Comparison of ENCODE assay signal across 1 cellular context in the genomic region with DNA sequence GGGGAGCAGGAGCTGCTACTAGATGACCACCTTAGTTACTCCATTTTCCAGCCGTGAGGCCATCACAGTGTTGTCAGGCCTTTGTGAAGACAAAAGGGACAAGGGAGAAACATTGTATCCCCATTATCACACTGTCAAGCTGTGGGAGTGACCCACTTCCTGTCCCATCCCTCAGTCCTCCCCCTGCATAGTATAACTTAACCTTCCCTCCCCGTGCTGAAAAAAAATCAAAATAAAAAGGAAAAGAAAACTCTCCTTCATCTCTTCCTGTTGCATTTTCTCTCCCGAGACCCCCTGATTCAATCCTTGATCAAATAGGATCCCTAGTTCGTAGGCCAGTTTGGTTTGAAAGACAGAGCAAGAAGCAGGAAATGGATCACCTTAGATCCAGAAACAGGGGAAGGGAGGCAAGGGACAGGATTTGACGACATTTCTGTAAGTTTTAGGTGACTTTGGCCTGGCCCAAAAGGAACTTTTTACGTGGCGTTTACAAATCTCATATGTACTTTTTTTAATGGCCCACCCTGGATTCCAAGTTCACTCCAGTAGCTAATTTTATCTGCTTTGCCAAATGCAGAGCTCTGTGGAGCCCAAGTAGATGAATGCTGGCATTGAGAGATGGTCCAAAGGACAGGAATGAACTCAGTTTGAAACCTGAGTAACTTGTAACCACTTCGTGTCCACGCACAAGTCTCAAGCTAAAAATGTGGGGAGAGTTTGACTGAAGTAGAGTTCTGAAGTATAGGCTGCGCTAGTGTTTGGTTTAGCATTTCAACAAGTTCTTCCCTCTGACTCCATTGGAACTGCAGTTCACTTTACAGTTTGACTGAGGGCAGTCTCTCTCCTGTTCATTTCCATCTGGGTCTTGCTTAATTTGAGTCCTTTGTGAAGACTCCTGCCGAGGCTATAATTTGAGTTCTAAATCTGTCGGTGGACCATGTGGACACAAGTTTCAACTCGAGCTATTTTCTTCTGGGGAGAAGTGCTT.
TF ChIP-seq lines count a peak whose summit lies in the region.

No MANE protein-coding gene starts in this region.

TF ChIP-seq in K562, 482 proteins besides CTCF, POLR2A, EP300 and RAD21 (continued from another document and continues in another):
- TF ChIP-seq, protein P1, sequence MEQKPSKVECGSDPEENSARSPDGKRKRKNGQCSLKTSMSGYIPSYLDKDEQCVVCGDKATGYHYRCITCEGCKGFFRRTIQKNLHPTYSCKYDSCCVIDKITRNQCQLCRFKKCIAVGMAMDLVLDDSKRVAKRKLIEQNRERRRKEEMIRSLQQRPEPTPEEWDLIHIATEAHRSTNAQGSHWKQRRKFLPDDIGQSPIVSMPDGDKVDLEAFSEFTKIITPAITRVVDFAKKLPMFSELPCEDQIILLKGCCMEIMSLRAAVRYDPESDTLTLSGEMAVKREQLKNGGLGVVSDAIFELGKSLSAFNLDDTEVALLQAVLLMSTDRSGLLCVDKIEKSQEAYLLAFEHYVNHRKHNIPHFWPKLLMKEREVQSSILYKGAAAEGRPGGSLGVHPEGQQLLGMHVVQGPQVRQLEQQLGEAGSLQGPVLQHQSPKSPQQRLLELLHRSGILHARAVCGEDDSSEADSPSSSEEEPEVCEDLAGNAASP (IDR thresholded peaks at IDR 0.05): no peak
- no peak for TF ChIP-seq HNRNPH1 (optimal IDR thresholded peaks at IDR 0.05; ENCODE audit: low read depth, low read length)
- no peak for TF ChIP-seq CBX8 (IDR thresholded peaks at IDR 0.05; ENCODE audit: borderline replicate concordance, extremely low read depth, low read depth, low read length, poor library complexity, severe bottlenecking)
- TF ChIP-seq, protein P2, sequence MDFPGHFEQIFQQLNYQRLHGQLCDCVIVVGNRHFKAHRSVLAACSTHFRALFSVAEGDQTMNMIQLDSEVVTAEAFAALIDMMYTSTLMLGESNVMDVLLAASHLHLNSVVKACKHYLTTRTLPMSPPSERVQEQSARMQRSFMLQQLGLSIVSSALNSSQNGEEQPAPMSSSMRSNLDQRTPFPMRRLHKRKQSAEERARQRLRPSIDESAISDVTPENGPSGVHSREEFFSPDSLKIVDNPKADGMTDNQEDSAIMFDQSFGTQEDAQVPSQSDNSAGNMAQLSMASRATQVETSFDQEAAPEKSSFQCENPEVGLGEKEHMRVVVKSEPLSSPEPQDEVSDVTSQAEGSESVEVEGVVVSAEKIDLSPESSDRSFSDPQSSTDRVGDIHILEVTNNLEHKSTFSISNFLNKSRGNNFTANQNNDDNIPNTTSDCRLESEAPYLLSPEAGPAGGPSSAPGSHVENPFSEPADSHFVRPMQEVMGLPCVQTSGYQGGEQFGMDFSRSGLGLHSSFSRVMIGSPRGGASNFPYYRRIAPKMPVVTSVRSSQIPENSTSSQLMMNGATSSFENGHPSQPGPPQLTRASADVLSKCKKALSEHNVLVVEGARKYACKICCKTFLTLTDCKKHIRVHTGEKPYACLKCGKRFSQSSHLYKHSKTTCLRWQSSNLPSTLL (IDR thresholded peaks at IDR 0.05): 0 out of 2 replicates have a peak, but pooled peaks have one; percentile 38
- peak; percentile 73 for TF ChIP-seq C11orf30 (IDR thresholded peaks at IDR 0.05; ENCODE audit: low read depth)
- no peak for TF ChIP-seq KAT2B (IDR thresholded peaks at IDR 0.05; ENCODE audit: low read depth, low read length)
- TF ChIP-seq, protein P3, sequence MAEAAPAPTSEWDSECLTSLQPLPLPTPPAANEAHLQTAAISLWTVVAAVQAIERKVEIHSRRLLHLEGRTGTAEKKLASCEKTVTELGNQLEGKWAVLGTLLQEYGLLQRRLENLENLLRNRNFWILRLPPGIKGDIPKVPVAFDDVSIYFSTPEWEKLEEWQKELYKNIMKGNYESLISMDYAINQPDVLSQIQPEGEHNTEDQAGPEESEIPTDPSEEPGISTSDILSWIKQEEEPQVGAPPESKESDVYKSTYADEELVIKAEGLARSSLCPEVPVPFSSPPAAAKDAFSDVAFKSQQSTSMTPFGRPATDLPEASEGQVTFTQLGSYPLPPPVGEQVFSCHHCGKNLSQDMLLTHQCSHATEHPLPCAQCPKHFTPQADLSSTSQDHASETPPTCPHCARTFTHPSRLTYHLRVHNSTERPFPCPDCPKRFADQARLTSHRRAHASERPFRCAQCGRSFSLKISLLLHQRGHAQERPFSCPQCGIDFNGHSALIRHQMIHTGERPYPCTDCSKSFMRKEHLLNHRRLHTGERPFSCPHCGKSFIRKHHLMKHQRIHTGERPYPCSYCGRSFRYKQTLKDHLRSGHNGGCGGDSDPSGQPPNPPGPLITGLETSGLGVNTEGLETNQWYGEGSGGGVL (CRISPR knock-in tag; IDR thresholded peaks at IDR 0.05): no peak
- TF ChIP-seq TAF15 (IDR thresholded peaks at IDR 0.05; ENCODE audit: low read depth, low read length): no peak
- no peak for TF ChIP-seq ZNF79 (CRISPR knock-in tag; IDR thresholded peaks at IDR 0.05; ENCODE audit: low read depth)
- TF ChIP-seq FOXK2 (conservative IDR thresholded peaks at IDR 0.05 in 1 of 2, IDR thresholded peaks at IDR 0.05 in 1 of 2; ENCODE audit: low read depth in 2 of 2): 0 out of 4 replicates have a peak, but pooled peaks of 1 of the 2 experiments have one; percentile 19
- TF ChIP-seq RFX5 (IDR thresholded peaks at IDR 0.05; ENCODE audit: low read depth, low read length): peak; percentile 51; the same call in 1 of the 2 replicates
- no peak for TF ChIP-seq CREB1 (IDR thresholded peaks at IDR 0.05)
- TF ChIP-seq CREB1 (CRISPR knock-in tag; IDR thresholded peaks at IDR 0.05): peak; percentile 23; the same call in 1 of the 2 replicates
- TF ChIP-seq ZNF384 (IDR thresholded peaks at IDR 0.05; ENCODE audit: low read depth, low read length): no peak
- no peak for TF ChIP-seq DACH1 (IDR thresholded peaks at IDR 0.05; ENCODE audit: partially characterized antibody)
- peak in 1 of 2 experiments; percentile 45; a peak in 1 of 4 replicates for TF ChIP-seq RCOR1 (IDR thresholded peaks at IDR 0.05; ENCODE audit: borderline replicate concordance in 1 of 2, low read depth in 2 of 2, low read length in 2 of 2)
- TF ChIP-seq, protein P4, sequence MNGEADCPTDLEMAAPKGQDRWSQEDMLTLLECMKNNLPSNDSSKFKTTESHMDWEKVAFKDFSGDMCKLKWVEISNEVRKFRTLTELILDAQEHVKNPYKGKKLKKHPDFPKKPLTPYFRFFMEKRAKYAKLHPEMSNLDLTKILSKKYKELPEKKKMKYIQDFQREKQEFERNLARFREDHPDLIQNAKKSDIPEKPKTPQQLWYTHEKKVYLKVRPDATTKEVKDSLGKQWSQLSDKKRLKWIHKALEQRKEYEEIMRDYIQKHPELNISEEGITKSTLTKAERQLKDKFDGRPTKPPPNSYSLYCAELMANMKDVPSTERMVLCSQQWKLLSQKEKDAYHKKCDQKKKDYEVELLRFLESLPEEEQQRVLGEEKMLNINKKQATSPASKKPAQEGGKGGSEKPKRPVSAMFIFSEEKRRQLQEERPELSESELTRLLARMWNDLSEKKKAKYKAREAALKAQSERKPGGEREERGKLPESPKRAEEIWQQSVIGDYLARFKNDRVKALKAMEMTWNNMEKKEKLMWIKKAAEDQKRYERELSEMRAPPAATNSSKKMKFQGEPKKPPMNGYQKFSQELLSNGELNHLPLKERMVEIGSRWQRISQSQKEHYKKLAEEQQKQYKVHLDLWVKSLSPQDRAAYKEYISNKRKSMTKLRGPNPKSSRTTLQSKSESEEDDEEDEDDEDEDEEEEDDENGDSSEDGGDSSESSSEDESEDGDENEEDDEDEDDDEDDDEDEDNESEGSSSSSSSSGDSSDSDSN (IDR thresholded peaks at IDR 0.05; ENCODE audit: borderline replicate concordance in 1 of 2, low read depth in 2 of 2, low read length in 2 of 2): peak in 1 of 2 experiments; percentile 63; a peak in 1 of 4 replicates
- TF ChIP-seq FOXJ2 (tag; IDR thresholded peaks at IDR 0.05): no peak
- TF ChIP-seq ARID1B (IDR thresholded peaks at IDR 0.05): peak; percentile 44
- TF ChIP-seq JUN (IDR thresholded peaks at IDR 0.05; ENCODE audit: borderline replicate concordance, low read depth, low read length): no peak
- TF ChIP-seq JUN (CRISPR knock-in tag; IDR thresholded peaks at IDR 0.05; ENCODE audit: borderline replicate concordance): no peak
- TF ChIP-seq, protein P5, sequence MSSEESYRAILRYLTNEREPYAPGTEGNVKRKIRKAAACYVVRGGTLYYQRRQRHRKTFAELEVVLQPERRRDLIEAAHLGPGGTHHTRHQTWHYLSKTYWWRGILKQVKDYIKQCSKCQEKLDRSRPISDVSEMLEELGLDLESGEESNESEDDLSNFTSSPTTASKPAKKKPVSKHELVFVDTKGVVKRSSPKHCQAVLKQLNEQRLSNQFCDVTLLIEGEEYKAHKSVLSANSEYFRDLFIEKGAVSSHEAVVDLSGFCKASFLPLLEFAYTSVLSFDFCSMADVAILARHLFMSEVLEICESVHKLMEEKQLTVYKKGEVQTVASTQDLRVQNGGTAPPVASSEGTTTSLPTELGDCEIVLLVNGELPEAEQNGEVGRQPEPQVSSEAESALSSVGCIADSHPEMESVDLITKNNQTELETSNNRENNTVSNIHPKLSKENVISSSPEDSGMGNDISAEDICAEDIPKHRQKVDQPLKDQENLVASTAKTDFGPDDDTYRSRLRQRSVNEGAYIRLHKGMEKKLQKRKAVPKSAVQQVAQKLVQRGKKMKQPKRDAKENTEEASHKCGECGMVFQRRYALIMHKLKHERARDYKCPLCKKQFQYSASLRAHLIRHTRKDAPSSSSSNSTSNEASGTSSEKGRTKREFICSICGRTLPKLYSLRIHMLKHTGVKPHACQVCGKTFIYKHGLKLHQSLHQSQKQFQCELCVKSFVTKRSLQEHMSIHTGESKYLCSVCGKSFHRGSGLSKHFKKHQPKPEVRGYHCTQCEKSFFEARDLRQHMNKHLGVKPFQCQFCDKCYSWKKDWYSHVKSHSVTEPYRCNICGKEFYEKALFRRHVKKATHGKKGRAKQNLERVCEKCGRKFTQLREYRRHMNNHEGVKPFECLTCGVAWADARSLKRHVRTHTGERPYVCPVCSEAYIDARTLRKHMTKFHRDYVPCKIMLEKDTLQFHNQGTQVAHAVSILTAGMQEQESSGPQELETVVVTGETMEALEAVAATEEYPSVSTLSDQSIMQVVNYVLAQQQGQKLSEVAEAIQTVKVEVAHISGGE (CRISPR knock-in tag; IDR thresholded peaks at IDR 0.05): peak in 2 of 3 experiments; percentile 74 to 95; a peak in 4 of 6 replicates
- TF ChIP-seq ZNF134 (CRISPR knock-in tag; conservative IDR thresholded peaks at IDR 0.05): no peak
- no peak for TF ChIP-seq HDAC3 (IDR thresholded peaks at IDR 0.05; ENCODE audit: borderline replicate concordance, partially characterized antibody)
- no peak for TF ChIP-seq JUNB (CRISPR knock-in tag; conservative IDR thresholded peaks at IDR 0.05)
- TF ChIP-seq NFE2L1 (tag; IDR thresholded peaks at IDR 0.05; ENCODE audit: borderline replicate concordance, low read depth): no peak
- TF ChIP-seq, protein P6, sequence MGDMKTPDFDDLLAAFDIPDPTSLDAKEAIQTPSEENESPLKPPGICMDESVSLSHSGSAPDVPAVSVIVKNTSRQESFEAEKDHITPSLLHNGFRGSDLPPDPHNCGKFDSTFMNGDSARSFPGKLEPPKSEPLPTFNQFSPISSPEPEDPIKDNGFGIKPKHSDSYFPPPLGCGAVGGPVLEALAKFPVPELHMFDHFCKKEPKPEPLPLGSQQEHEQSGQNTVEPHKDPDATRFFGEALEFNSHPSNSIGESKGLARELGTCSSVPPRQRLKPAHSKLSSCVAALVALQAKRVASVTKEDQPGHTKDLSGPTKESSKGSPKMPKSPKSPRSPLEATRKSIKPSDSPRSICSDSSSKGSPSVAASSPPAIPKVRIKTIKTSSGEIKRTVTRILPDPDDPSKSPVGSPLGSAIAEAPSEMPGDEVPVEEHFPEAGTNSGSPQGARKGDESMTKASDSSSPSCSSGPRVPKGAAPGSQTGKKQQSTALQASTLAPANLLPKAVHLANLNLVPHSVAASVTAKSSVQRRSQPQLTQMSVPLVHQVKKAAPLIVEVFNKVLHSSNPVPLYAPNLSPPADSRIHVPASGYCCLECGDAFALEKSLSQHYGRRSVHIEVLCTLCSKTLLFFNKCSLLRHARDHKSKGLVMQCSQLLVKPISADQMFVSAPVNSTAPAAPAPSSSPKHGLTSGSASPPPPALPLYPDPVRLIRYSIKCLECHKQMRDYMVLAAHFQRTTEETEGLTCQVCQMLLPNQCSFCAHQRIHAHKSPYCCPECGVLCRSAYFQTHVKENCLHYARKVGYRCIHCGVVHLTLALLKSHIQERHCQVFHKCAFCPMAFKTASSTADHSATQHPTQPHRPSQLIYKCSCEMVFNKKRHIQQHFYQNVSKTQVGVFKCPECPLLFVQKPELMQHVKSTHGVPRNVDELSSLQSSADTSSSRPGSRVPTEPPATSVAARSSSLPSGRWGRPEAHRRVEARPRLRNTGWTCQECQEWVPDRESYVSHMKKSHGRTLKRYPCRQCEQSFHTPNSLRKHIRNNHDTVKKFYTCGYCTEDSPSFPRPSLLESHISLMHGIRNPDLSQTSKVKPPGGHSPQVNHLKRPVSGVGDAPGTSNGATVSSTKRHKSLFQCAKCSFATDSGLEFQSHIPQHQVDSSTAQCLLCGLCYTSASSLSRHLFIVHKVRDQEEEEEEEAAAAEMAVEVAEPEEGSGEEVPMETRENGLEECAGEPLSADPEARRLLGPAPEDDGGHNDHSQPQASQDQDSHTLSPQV (IDR thresholded peaks at IDR 0.05): peak; percentile 72
- TF ChIP-seq HMGN3 (IDR thresholded peaks at IDR 0.05; ENCODE audit: borderline replicate concordance, extremely low read depth, insufficient read length, low read depth, low read length): no peak
- TF ChIP-seq HIVEP1 (CRISPR knock-in tag; IDR thresholded peaks at IDR 0.05): no peak
- no peak for TF ChIP-seq ZFP30 (CRISPR knock-in tag; IDR thresholded peaks at IDR 0.05; ENCODE audit: borderline replicate concordance)
- TF ChIP-seq, protein P7, sequence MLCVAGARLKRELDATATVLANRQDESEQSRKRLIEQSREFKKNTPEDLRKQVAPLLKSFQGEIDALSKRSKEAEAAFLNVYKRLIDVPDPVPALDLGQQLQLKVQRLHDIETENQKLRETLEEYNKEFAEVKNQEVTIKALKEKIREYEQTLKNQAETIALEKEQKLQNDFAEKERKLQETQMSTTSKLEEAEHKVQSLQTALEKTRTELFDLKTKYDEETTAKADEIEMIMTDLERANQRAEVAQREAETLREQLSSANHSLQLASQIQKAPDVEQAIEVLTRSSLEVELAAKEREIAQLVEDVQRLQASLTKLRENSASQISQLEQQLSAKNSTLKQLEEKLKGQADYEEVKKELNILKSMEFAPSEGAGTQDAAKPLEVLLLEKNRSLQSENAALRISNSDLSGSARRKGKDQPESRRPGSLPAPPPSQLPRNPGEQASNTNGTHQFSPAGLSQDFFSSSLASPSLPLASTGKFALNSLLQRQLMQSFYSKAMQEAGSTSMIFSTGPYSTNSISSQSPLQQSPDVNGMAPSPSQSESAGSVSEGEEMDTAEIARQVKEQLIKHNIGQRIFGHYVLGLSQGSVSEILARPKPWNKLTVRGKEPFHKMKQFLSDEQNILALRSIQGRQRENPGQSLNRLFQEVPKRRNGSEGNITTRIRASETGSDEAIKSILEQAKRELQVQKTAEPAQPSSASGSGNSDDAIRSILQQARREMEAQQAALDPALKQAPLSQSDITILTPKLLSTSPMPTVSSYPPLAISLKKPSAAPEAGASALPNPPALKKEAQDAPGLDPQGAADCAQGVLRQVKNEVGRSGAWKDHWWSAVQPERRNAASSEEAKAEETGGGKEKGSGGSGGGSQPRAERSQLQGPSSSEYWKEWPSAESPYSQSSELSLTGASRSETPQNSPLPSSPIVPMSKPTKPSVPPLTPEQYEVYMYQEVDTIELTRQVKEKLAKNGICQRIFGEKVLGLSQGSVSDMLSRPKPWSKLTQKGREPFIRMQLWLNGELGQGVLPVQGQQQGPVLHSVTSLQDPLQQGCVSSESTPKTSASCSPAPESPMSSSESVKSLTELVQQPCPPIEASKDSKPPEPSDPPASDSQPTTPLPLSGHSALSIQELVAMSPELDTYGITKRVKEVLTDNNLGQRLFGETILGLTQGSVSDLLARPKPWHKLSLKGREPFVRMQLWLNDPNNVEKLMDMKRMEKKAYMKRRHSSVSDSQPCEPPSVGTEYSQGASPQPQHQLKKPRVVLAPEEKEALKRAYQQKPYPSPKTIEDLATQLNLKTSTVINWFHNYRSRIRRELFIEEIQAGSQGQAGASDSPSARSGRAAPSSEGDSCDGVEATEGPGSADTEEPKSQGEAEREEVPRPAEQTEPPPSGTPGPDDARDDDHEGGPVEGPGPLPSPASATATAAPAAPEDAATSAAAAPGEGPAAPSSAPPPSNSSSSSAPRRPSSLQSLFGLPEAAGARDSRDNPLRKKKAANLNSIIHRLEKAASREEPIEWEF (CRISPR knock-in tag; IDR thresholded peaks at IDR 0.05): no peak
